In the genomic region with DNA sequence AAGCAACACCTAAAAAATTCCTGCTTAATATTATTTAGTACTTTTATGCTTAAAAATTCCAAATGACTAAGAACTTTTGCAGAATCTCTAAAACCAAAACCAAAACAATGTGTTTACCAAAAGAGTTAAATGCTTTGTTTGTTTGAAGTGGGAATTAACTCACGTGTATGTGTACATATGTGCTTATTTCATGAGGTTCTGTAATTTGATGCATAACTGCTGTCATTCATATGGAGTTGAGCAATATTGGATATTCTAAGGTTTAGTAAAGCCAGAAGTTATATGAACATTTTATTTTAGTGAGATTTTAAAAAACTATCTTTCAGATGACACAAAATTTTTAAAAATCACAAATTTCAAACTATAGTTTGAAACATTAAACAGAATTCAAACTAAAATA, we compare ENCODE assay signal across 17 cellular contexts.
DNase-seq lines count a peak whose midpoint lies in the region; ATAC-seq, FAIRE-seq and TF ChIP-seq lines count a peak whose summit lies in the region.
"Had no signal": no experiment of that assay in that cellular context is flagged by ENCODE, and none has a peak within 500 bp of the region (broad histone marks: within the 10 kb centered on the region; RNA-seq: fewer than 3 reads in every experiment).

No MANE protein-coding gene starts in this region.

- POLR2A ChIA-PET in HEK293T (lab: Yijun Ruan, JAX): interaction anchor here (0.9 kb wide), 1 partner anchor 120 kb away, joined by 3 read pairs; no protein-coding TSS in a partner anchor

- CTCF ChIA-PET in HEK293T (lab: Yijun Ruan, JAX): no interaction called here

- H3K27me3 ChIP-seq in neural progenitor cell: no peaks in the 10 kb centered on the region
- no peaks in the 10 kb centered on the region for H3K27me3 ChIP-seq in vagina
- H3K27me3 ChIP-seq: MG63 had no signal

- H4K20me1 ChIP-seq in neural progenitor cell (ENCODE audit: low read depth): peaks cover 8% of the 10 kb centered on the region

- H3K4me1 ChIP-seq in neural progenitor cell (peaks cover 67% of the 10 kb centered on the region), vagina (peaks cover 8% of the 10 kb centered on the region)

- peak overlapping the region; percentile 31 for H3K4me2 ChIP-seq in neural progenitor cell

- intact Hi-C loops in vagina (cut with DNase I): no loop called here

- H3K27ac ChIP-seq in neural progenitor cell: no peak overlapping the region
- no peak overlapping the region for H3K27ac ChIP-seq in vagina
- H3K27ac ChIP-seq: C4-2B had no signal

- no peak overlapping the region for H3K27ac Mint-ChIP-seq in neural progenitor cell
- H3K27ac Mint-ChIP-seq in effector memory CD8-positive, alpha-beta T cell: peak overlapping the region in 1 of 2 donors; percentile 38

- no peak for DNase-seq in GM12892 (ENCODE audit: insufficient read length)
- no peak for DNase-seq in HEK293T (ENCODE audit: extremely low spot score)
- DNase-seq in fibroblast of gingiva (ENCODE audit: low read depth): peak; percentile 19
- DNase-seq in neural progenitor cell (ENCODE audit: low spot score): no peak
- no peak for DNase-seq in vagina (ENCODE audit: extremely low spot score in 2 of 2)
- DNase-seq in effector memory CD8-positive, alpha-beta T cell: no peak
- DNase-seq in effector CD4-positive, alpha-beta T cell: no peak
- DNase-seq in GM19238 (ENCODE audit: insufficient read length, low spot score): no peak
- DNase-seq: DMS 273 treated with DMSO at 0.1 percent for 48 hours; MG63; NCI-H1105 treated with DMSO at 0.1 percent for 48 hours; NCI-H1694 treated with DMSO at 0.1 percent for 48 hours; NCI-H69; NK-92 treated with Interleukin-12 subunit alpha and Interleukin-12 subunit beta, amount 100 ng/mL, for 24 hours; RPMI8226 had no signal

- peaks cover 3% of the 10 kb centered on the region for H3K36me3 Mint-ChIP-seq in neural progenitor cell
- H3K36me3 Mint-ChIP-seq in effector memory CD8-positive, alpha-beta T cell (ENCODE audit: insufficient read depth): peaks cover 71% of the 10 kb centered on the region

- H3F3A ChIP-seq in neural progenitor cell (ENCODE audit: low read depth): peaks cover 38% of the 10 kb centered on the region

- TF ChIP-seq CTCF in neural progenitor cell (IDR thresholded peaks at IDR 0.05) (no peak), vagina (IDR thresholded peaks at IDR 0.05) (no peak)

- FAIRE-seq in GM12892 (lab: Jason Lieb, UNC): peak; percentile 38
- FAIRE-seq: H1 had no signal

- peaks cover 5% of the 10 kb centered on the region for H3K27me3 Mint-ChIP-seq in neural progenitor cell (ENCODE audit: insufficient read depth, low read depth)
- no peaks in the 10 kb centered on the region for H3K27me3 Mint-ChIP-seq in effector memory CD8-positive, alpha-beta T cell

- no peak for ATAC-seq in effector memory CD8-positive, alpha-beta T cell (replicated peaks)

- no peak overlapping the region for H3K4me3 Mint-ChIP-seq in neural progenitor cell
- H3K4me3 Mint-ChIP-seq in effector memory CD8-positive, alpha-beta T cell: no peak overlapping the region

- H3K9ac ChIP-seq in neural progenitor cell: no peak overlapping the region

- H2AFZ ChIP-seq in neural progenitor cell (replicated peaks): no peak overlapping the region

- H3K79me2 ChIP-seq in neural progenitor cell (ENCODE audit: low read depth): no peaks in the 10 kb centered on the region

- peaks cover 70% of the 10 kb centered on the region for H3K4me1 Mint-ChIP-seq in neural progenitor cell
- H3K4me1 Mint-ChIP-seq in effector memory CD8-positive, alpha-beta T cell (ENCODE audit: low read depth in 2 of 2): peaks cover 1 to 10% of the 10 kb centered on the region in 2 donors

- H3K36me3 ChIP-seq in neural progenitor cell: no peaks in the 10 kb centered on the region
- H3K36me3 ChIP-seq in vagina: no peaks in the 10 kb centered on the region
- H3K36me3 ChIP-seq: MG63 had no signal

- no peaks in the 10 kb centered on the region for H3K9me3 Mint-ChIP-seq in neural progenitor cell
- H3K9me3 Mint-ChIP-seq in effector memory CD8-positive, alpha-beta T cell: no peaks in the 10 kb centered on the region

- TF ChIP-seq POLR2A in GM12892 (IDR thresholded peaks at IDR 0.05; ENCODE audit: low read depth, low read length) (no peak), vagina (IDR thresholded peaks at IDR 0.05) (no peak)

- H3K9me3 ChIP-seq in neural progenitor cell (ENCODE audit: low read depth) (no peaks in the 10 kb centered on the region), vagina (no peaks in the 10 kb centered on the region)
- H3K9me3 ChIP-seq: MG63 had no signal

- H3K4me3 ChIP-seq in neural progenitor cell (no peak overlapping the region), vagina (no peak overlapping the region)
- H3K4me3 ChIP-seq: MG63 had no signal

TF ChIP-seq in HEK293T, 16 proteins besides CTCF, POLR2A, EP300 and RAD21:
- TF ChIP-seq, protein P1, sequence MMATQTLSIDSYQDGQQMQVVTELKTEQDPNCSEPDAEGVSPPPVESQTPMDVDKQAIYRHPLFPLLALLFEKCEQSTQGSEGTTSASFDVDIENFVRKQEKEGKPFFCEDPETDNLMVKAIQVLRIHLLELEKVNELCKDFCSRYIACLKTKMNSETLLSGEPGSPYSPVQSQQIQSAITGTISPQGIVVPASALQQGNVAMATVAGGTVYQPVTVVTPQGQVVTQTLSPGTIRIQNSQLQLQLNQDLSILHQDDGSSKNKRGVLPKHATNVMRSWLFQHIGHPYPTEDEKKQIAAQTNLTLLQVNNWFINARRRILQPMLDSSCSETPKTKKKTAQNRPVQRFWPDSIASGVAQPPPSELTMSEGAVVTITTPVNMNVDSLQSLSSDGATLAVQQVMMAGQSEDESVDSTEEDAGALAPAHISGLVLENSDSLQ (IDR thresholded peaks at IDR 0.05): peak; percentile 60; the same call in 1 of the 2 replicates
- TF ChIP-seq L3MBTL2 (conservative IDR thresholded peaks at IDR 0.05): no peak
TF ChIP-seq in HEK293T: peak in this region for 1.
